20 cellular contexts compared by ENCODE assay signal in the genomic region with DNA sequence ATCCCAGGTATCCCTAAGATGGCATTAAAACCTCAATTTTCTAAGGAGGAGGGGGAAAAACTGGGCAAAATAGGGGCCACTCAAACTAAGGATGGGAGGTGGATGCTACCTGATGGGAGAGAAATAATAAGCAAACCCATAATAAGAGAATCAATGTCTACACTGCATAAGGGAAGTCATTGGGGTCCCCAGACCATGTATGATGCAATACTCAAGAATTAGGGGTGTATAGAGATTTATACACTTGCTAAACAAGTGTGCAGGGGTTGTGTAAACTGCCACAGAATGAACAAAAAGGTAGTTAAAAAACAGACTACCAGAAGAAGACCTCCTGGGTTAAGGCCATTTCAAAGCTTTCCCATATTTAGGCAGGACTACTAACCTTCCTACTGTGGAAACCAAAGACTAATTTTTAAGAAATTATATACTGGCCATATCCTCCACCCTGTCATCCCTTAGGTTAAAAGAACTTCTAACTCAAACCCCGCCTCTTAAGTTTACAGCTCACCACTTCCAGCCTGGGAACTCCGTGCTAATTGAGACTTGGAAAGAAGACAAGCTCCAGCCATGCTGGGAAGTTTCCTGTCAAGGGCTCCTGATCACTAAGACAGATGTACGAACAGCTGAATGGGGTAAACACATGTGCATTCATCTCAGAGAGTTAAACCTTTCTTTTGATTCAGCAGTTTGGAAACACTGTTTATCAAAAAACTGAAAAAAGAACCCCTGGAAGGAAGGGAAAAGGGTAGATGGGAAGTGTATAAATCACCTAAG.
A peak's percentile ranks its signal among the peaks of the same experiment; 100 is the strongest.
DNase-seq lines count a peak whose midpoint lies in the region; ATAC-seq and TF ChIP-seq lines count a peak whose summit lies in the region.
"Had no signal": no experiment of that assay in that cellular context is flagged by ENCODE, and none has a peak within 500 bp of the region (broad histone marks: within the 10 kb centered on the region; RNA-seq: fewer than 3 reads in every experiment).

No MANE protein-coding gene starts in this region.

- peak; percentile 46 for ATAC-seq in Right ventricle myocardium superior (ENCODE audit: poor library complexity)
- ATAC-seq: activated naive CD4-positive, alpha-beta T cell treated with anti-CD3 and anti-CD28 coated beads, Interleukin-2, amount 50 U/mL, for 72 hours; body of pancreas; left lobe of liver; stimulated activated naive B cell treated with anti-CD40 and anti-IgM and Interleukin-4, amounts not matched to agents 10 μg/mL and 1 μg/mL and 100 μg/mL, for 72 hours had no signal

- H3K4me3 ChIP-seq in left ventricle myocardium inferior: no peak overlapping the region
- H3K4me3 ChIP-seq: body of pancreas, esophagus squamous epithelium had no signal

- H3K27me3 ChIP-seq in left ventricle myocardium inferior (ENCODE audit: low read depth): peaks cover 11% of the 10 kb centered on the region
- H3K27me3 ChIP-seq: body of pancreas had no signal

- H3K27ac ChIP-seq in left ventricle myocardium inferior (replicated peaks): peak overlapping the region; percentile 69
- H3K27ac ChIP-seq: body of pancreas, esophagus squamous epithelium had no signal

- H3K36me3 Mint-ChIP-seq in mesothelial cell of epicardium: no peaks in the 10 kb centered on the region
- H3K36me3 Mint-ChIP-seq: activated naive CD4-positive, alpha-beta T cell treated with anti-CD3 and anti-CD28 coated beads, Interleukin-2, amount 50 U/mL, for 72 hours; CD4-positive, CD25-positive, alpha-beta regulatory T cell; stimulated activated naive B cell treated with anti-CD40 and anti-IgM and Interleukin-4, amounts not matched to agents 10 μg/mL and 1 μg/mL and 100 μg/mL, for 72 hours had no signal

- no peak for TF ChIP-seq CTCF in left ventricle myocardium inferior (IDR thresholded peaks at IDR 0.05; ENCODE audit: borderline replicate concordance)
- no peak for TF ChIP-seq CTCF in mesothelial cell of epicardium (IDR thresholded peaks at IDR 0.05; ENCODE audit: unreplicated experiment)
- TF ChIP-seq CTCF in GM10266 (IDR thresholded peaks at IDR 0.05; ENCODE audit: control insufficient read depth, insufficient read depth, low read depth, missing control alignments): no peak

- no peaks in the 10 kb centered on the region for H3K4me1 Mint-ChIP-seq in mesothelial cell of epicardium
- H3K4me1 Mint-ChIP-seq: CD4-positive, CD25-positive, alpha-beta regulatory T cell; stimulated activated naive B cell treated with anti-CD40 and anti-IgM and Interleukin-4, amounts not matched to agents 10 μg/mL and 1 μg/mL and 100 μg/mL, for 72 hours had no signal

- no peaks in the 10 kb centered on the region for H3K9me3 ChIP-seq in left ventricle myocardium inferior (replicated peaks)
- H3K9me3 ChIP-seq: body of pancreas, esophagus squamous epithelium had no signal

- intact Hi-C loops in Right ventricle myocardium superior (cut with DNase I) (no loop called here), cardiac septum (cut with DNase I) (loop anchor here (5.0 kb wide), 1 partner anchor 65 kb away; a partner anchor contains a TSS), left ventricle myocardium inferior (cut with micrococcal nuclease) (no loop called here)

- no peaks in the 10 kb centered on the region for H3K9me3 Mint-ChIP-seq in mesothelial cell of epicardium
- H3K9me3 Mint-ChIP-seq: activated naive CD4-positive, alpha-beta T cell treated with anti-CD3 and anti-CD28 coated beads, Interleukin-2, amount 50 U/mL, for 72 hours; activated T-helper 1 cell treated with anti-CD3 and anti-CD28 coated beads, Interleukin-12 subunit alpha, Interleukin-12 subunit beta, Interleukin-2, Interleukin-4 antibody, amounts not matched to agents 30 ng/mL and 10 ng/mL and 1 ng/mL, durations not matched to agents 14 hours and 24 hours and 36 hours; CD4-positive, CD25-positive, alpha-beta regulatory T cell; stimulated activated naive B cell treated with anti-CD40 and anti-IgM and Interleukin-4, amounts not matched to agents 10 μg/mL and 1 μg/mL and 100 μg/mL, for 72 hours had no signal

- no peaks in the 10 kb centered on the region for H3K36me3 ChIP-seq in left ventricle myocardium inferior
- H3K36me3 ChIP-seq: esophagus squamous epithelium had no signal

- H3K27ac Mint-ChIP-seq in mesothelial cell of epicardium: no peak overlapping the region
- H3K27ac Mint-ChIP-seq: activated naive CD4-positive, alpha-beta T cell treated with anti-CD3 and anti-CD28 coated beads, Interleukin-2, amount 50 U/mL, for 72 hours; activated T-helper 1 cell treated with anti-CD3 and anti-CD28 coated beads, Interleukin-12 subunit alpha, Interleukin-12 subunit beta, Interleukin-2, Interleukin-4 antibody, amounts not matched to agents 30 ng/mL and 10 ng/mL and 1 ng/mL, durations not matched to agents 14 hours and 24 hours and 36 hours; CD4-positive, CD25-positive, alpha-beta regulatory T cell; stimulated activated naive B cell treated with anti-CD40 and anti-IgM and Interleukin-4, amounts not matched to agents 10 μg/mL and 1 μg/mL and 100 μg/mL, for 72 hours had no signal

- no peak overlapping the region for H3K4me3 Mint-ChIP-seq in mesothelial cell of epicardium
- H3K4me3 Mint-ChIP-seq: activated T-helper 1 cell treated with anti-CD3 and anti-CD28 coated beads, Interleukin-12 subunit alpha, Interleukin-12 subunit beta, Interleukin-2, Interleukin-4 antibody, amounts not matched to agents 30 ng/mL and 10 ng/mL and 1 ng/mL, durations not matched to agents 14 hours and 24 hours and 36 hours; CD4-positive, CD25-positive, alpha-beta regulatory T cell; stimulated activated naive B cell treated with anti-CD40 and anti-IgM and Interleukin-4, amounts not matched to agents 10 μg/mL and 1 μg/mL and 100 μg/mL, for 72 hours had no signal

- H3K4me1 ChIP-seq in left ventricle myocardium inferior: peaks cover 23% of the 10 kb centered on the region
- H3K4me1 ChIP-seq: body of pancreas, esophagus squamous epithelium had no signal

- peaks cover 3% of the 10 kb centered on the region for H3K27me3 Mint-ChIP-seq in mesothelial cell of epicardium (ENCODE audit: low read depth)

- DNase-seq in Right ventricle myocardium superior (no peak), cardiac septum (ENCODE audit: low spot score) (no peak), RPMI7951 (ENCODE audit: low read depth) (peak; percentile 62), left ventricle myocardium inferior (no peak), stromal cell of bone marrow (ENCODE audit: low read depth) (peak; percentile 8), mesothelial cell of epicardium (ENCODE audit: low spot score in 2 of 2, unreplicated experiment in 2 of 2) (no peak), GM10266 (ENCODE audit: extremely low spot score) (no peak)
- DNase-seq in activated effector memory CD4-positive, alpha-beta T cell treated with Interleukin-2 at 50 U/mL for 16 hours: no peak
- DNase-seq: body of pancreas; CD4-positive, CD25-positive, alpha-beta regulatory T cell; DMS79; esophagus squamous epithelium; H7; KBM-7; NCI-H1930; RPMI8226; stimulated activated naive B cell treated with anti-CD40 and anti-IgM and Interleukin-4, amounts not matched to agents 10 μg/mL and 1 μg/mL and 100 μg/mL, for 72 hours had no signal

Comparison
In these comparisons a context has a peak if more than half of its experiments do, and no peak if none do; other contexts are left out.
1. DNase-seq: peak in RPMI7951 (single experiment) and stromal cell of bone marrow (single experiment); none in Right ventricle myocardium superior (single experiment), cardiac septum (single experiment), left ventricle myocardium inferior (single experiment), mesothelial cell of epicardium (0 of 2), activated effector memory CD4-positive, alpha-beta T cell treated with Interleukin-2 at 50 U/mL for 16 hours (single experiment) and GM10266 (single experiment).